In genomic region chr2:231613655-231614558, GRCh38 we compare ENCODE assay signal across 1 cellular context.
TF ChIP-seq lines count a peak whose summit lies in the region.

No MANE protein-coding gene starts in this region.

TF ChIP-seq in HEK293, 187 proteins besides CTCF, POLR2A, EP300 and RAD21 (continued from another document and continues in another):
- TF ChIP-seq ZNF692 (tag by site-specific recombination; IDR thresholded peaks at IDR 0.05): 0 out of 2 replicates have a peak, but pooled peaks have one; percentile 48
- peak; percentile 87 for TF ChIP-seq GLIS2 (tag by site-specific recombination; IDR thresholded peaks at IDR 0.05)
- TF ChIP-seq ZNF555 (tag by site-specific recombination; conservative IDR thresholded peaks at IDR 0.05): no peak
- TF ChIP-seq PRDM1 (tag by site-specific recombination; IDR thresholded peaks at IDR 0.05): no peak
- TF ChIP-seq YY2 (tag by site-specific recombination; IDR thresholded peaks at IDR 0.05): no peak
- TF ChIP-seq ZXDB (tag by site-specific recombination; IDR thresholded peaks at IDR 0.05): peak; percentile 82
- no peak for TF ChIP-seq ZNF292 (tag by site-specific recombination; IDR thresholded peaks at IDR 0.05; ENCODE audit: borderline replicate concordance, low read depth)
- no peak for TF ChIP-seq ZFP3 (tag by site-specific recombination; IDR thresholded peaks at IDR 0.05; ENCODE audit: low read depth)
- no peak for TF ChIP-seq ZNF155 (tag by site-specific recombination; IDR thresholded peaks at IDR 0.05)
- TF ChIP-seq ZIC2 (tag by site-specific recombination; IDR thresholded peaks at IDR 0.05): peak; percentile 71
- TF ChIP-seq OSR2 (tag by site-specific recombination; IDR thresholded peaks at IDR 0.05): peak; percentile 29; the same call in 1 of the 2 replicates
- no peak for TF ChIP-seq ZNF146 (tag by site-specific recombination; IDR thresholded peaks at IDR 0.05)
- no peak for TF ChIP-seq ZFP37 (tag by site-specific recombination; IDR thresholded peaks at IDR 0.05)
- TF ChIP-seq KLF7 (tag by site-specific recombination; IDR thresholded peaks at IDR 0.05; ENCODE audit: borderline replicate concordance): no peak
- TF ChIP-seq ZNF302 (tag by site-specific recombination; IDR thresholded peaks at IDR 0.05; ENCODE audit: low read depth): no peak
- TF ChIP-seq OVOL3 (tag by site-specific recombination; IDR thresholded peaks at IDR 0.05): 0 out of 2 replicates have a peak, but pooled peaks have one; percentile 10
- TF ChIP-seq REPIN1 (tag by site-specific recombination; IDR thresholded peaks at IDR 0.05; ENCODE audit: low read depth): no peak
- no peak for TF ChIP-seq GFI1B (tag by site-specific recombination; IDR thresholded peaks at IDR 0.05)
- TF ChIP-seq ZNF624 (tag by site-specific recombination; IDR thresholded peaks at IDR 0.05): no peak
- TF ChIP-seq ZNF843 (tag by site-specific recombination; IDR thresholded peaks at IDR 0.05): peak; percentile 54; the same call in 1 of the 2 replicates
- TF ChIP-seq KLF17 (tag by site-specific recombination; IDR thresholded peaks at IDR 0.05): peak; percentile 45; the same call in 1 of the 2 replicates
- no peak for TF ChIP-seq ZNF473 (tag by site-specific recombination; IDR thresholded peaks at IDR 0.05)
- no peak for TF ChIP-seq ZNF704 (tag by site-specific recombination; IDR thresholded peaks at IDR 0.05)
- peak; percentile 60; the same call in 1 of the 2 replicates for TF ChIP-seq ZNF660 (tag by site-specific recombination; IDR thresholded peaks at IDR 0.05)
- TF ChIP-seq REST (tag by site-specific recombination; IDR thresholded peaks at IDR 0.05): peak; percentile 49; the same call in 1 of the 2 replicates
- no peak; the same call in 1 of the 2 replicates for TF ChIP-seq YY1 (tag by site-specific recombination; IDR thresholded peaks at IDR 0.05)
- TF ChIP-seq ZNF664 (tag by site-specific recombination; IDR thresholded peaks at IDR 0.05): no peak
- peak; percentile 75 for TF ChIP-seq SP7 (tag by site-specific recombination; IDR thresholded peaks at IDR 0.05)
- no peak for TF ChIP-seq ZNF133 (tag by site-specific recombination; IDR thresholded peaks at IDR 0.05)
- no peak for TF ChIP-seq RBAK (tag by site-specific recombination; IDR thresholded peaks at IDR 0.05)
- no peak for TF ChIP-seq ZNF514 (tag by site-specific recombination; IDR thresholded peaks at IDR 0.05)
- TF ChIP-seq ZNF670 (tag by site-specific recombination; IDR thresholded peaks at IDR 0.05; ENCODE audit: low read depth): no peak
- peak; percentile 80 for TF ChIP-seq PRDM10 (tag by site-specific recombination; IDR thresholded peaks at IDR 0.05)
- TF ChIP-seq ZNF211 (tag by site-specific recombination; IDR thresholded peaks at IDR 0.05; ENCODE audit: low read depth): no peak
- no peak for TF ChIP-seq ZSCAN16 (tag by site-specific recombination; IDR thresholded peaks at IDR 0.05)
- no peak for TF ChIP-seq ZNF792 (tag by site-specific recombination; IDR thresholded peaks at IDR 0.05)
- TF ChIP-seq ZNF830 (tag by site-specific recombination; IDR thresholded peaks at IDR 0.05; ENCODE audit: low read depth): no peak
- no peak for TF ChIP-seq ZNF23 (tag by site-specific recombination; IDR thresholded peaks at IDR 0.05; ENCODE audit: borderline replicate concordance)
- no peak; the same call in 1 of the 2 replicates for TF ChIP-seq ZNF2 (tag by site-specific recombination; IDR thresholded peaks at IDR 0.05)
- TF ChIP-seq PATZ1 (tag by site-specific recombination; IDR thresholded peaks at IDR 0.05): peak; percentile 75
- TF ChIP-seq HOXD13 (CRISPR knock-in tag; IDR thresholded peaks at IDR 0.05; ENCODE audit: borderline replicate concordance): no peak
- TF ChIP-seq ZBTB21 (tag by site-specific recombination; IDR thresholded peaks at IDR 0.05): no peak
- no peak for TF ChIP-seq ZNF768 (tag by site-specific recombination; IDR thresholded peaks at IDR 0.05)
- TF ChIP-seq HOXC10 (CRISPR knock-in tag; IDR thresholded peaks at IDR 0.05): no peak
- TF ChIP-seq ZBTB26 (tag by site-specific recombination; optimal IDR thresholded peaks at IDR 0.05): peak; percentile 98
- TF ChIP-seq ZNF121 (tag by site-specific recombination; IDR thresholded peaks at IDR 0.05): no peak
- TF ChIP-seq ZNF157 (tag by site-specific recombination; IDR thresholded peaks at IDR 0.05): no peak
- peak; percentile 63 for TF ChIP-seq KLF9 (tag by site-specific recombination; IDR thresholded peaks at IDR 0.05; ENCODE audit: low read depth)
- TF ChIP-seq GLI2 (tag by site-specific recombination; IDR thresholded peaks at IDR 0.05; ENCODE audit: borderline replicate concordance, low read depth): no peak
- TF ChIP-seq ZNF114 (tag by site-specific recombination; IDR thresholded peaks at IDR 0.05): no peak
- no peak for TF ChIP-seq ZNF280C (tag by site-specific recombination; IDR thresholded peaks at IDR 0.05)
- no peak for TF ChIP-seq ZNF549 (tag by site-specific recombination; IDR thresholded peaks at IDR 0.05)
